In the genomic region with DNA sequence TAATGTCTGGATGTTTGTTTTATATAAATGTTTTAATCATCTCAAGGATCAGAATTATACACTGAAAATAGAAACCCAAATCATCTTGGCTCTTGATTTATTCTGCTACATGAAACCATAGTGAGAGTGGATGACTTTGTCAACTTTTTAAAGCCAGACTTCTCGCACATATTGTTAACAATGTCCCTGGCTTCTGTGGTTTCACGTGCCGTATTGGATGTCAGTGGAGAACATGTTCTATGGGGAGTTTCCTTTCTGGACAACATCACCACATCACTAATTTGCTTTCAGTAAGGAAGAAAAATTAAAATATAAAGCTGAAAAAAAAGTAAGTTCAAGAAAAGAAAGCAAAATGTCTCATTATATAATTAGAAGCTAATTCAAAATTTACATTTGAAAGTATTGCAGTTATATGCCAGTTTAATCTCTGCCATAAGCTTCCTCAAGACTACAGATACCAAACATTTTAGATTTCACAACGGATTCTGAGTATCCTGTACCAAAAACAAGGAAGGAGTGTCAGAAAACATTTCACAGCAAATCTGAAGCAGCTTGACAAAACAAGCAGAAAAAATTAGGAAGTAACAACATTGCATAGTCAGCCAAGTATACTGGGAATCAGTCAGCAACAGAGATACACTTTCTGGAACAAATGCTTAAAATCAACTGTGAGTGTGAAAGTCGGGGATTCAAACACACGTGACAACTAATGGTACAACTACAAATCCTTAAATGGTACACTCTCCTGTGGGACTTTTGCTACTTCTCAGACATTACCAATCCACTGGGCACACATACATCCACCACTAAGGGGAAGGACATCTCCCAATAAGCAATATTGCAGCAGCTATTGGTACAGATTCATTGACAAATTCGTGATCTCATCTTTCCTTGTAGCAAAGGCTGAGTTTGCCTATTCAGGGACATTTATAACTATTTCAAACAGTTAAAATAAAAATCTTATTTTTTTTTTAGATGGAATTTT, we compare ENCODE assay signal across 19 cellular contexts.
DNase-seq lines count a peak whose midpoint lies in the region; ATAC-seq, FAIRE-seq and TF ChIP-seq lines count a peak whose summit lies in the region.
"Had no signal": no experiment of that assay in that cellular context is flagged by ENCODE, and none has a peak within 500 bp of the region (broad histone marks: within the 10 kb centered on the region; RNA-seq: fewer than 3 reads in every experiment).

No MANE protein-coding gene starts in this region.

- H3K27me3 ChIP-seq in right atrium auricular region (no peaks in the 10 kb centered on the region), endothelial cell of umbilical vein (ENCODE audit: control insufficient read depth in 2 of 2, insufficient read depth in 2 of 2, low read length in 2 of 2) (no peaks in the 10 kb centered on the region), upper lobe of right lung (no peaks in the 10 kb centered on the region), breast epithelium (no peaks in the 10 kb centered on the region)
- H3K27me3 ChIP-seq: esophagus muscularis mucosa, neural progenitor cell had no signal

- H3K4me2 ChIP-seq in endothelial cell of umbilical vein (ENCODE audit: insufficient read depth, low read length): no peak overlapping the region
- H3K4me2 ChIP-seq: GM23338, neural progenitor cell had no signal

- no TSS peak for BruUV-seq in endothelial cell of umbilical vein (replicated peaks; lab: Mats Ljungman, UMichigan)

- no peak for TF ChIP-seq POLR2A in endothelial cell of umbilical vein (IDR thresholded peaks at IDR 0.05; ENCODE audit: low read depth, low read length)
- TF ChIP-seq POLR2A in GM12892 (IDR thresholded peaks at IDR 0.05; ENCODE audit: low read depth, low read length): no peak
- no peak for TF ChIP-seq POLR2A in breast epithelium (IDR thresholded peaks at IDR 0.05)

- TF ChIP-seq CTCF in right atrium auricular region (IDR thresholded peaks at IDR 0.05): no peak
- no peak for TF ChIP-seq CTCF in endothelial cell of umbilical vein (IDR thresholded peaks at IDR 0.05; ENCODE audit: extremely low read depth in 1 of 2, insufficient read depth in 1 of 2, low read depth in 1 of 2, low read length in 2 of 2)
- no peak for TF ChIP-seq CTCF in mucosa of descending colon (IDR thresholded peaks at IDR 0.05)
- TF ChIP-seq CTCF in upper lobe of right lung (IDR thresholded peaks at IDR 0.05): no peak
- TF ChIP-seq CTCF in breast epithelium (IDR thresholded peaks at IDR 0.05): no peak

- POLR2A ChIA-PET in endothelial cell of umbilical vein (lab: Charles Lee): no interaction called here

- intact Hi-C loops in Right ventricle myocardium superior (cut with DNase I) (no loop called here), endothelial cell of umbilical vein (cut with micrococcal nuclease) (no loop called here), mucosa of descending colon (cut with DNase I, micrococcal nuclease) (no loop called here), upper lobe of right lung (cut with DNase I) (no loop called here), breast epithelium (cut with DNase I; ENCODE audit: low total_unique reads) (no loop called here)

- H3K27ac ChIP-seq in right atrium auricular region (no peak overlapping the region), endothelial cell of umbilical vein (ENCODE audit: insufficient read depth, low read depth, low read length) (no peak overlapping the region), upper lobe of right lung (peak overlapping the region; percentile 53), breast epithelium (no peak overlapping the region)
- H3K27ac ChIP-seq: neural progenitor cell had no signal

- DNase-seq in Right ventricle myocardium superior (no peak), right atrium auricular region (ENCODE audit: low spot score) (no peak), endothelial cell of umbilical vein (ENCODE audit: low read depth, low spot score) (no peak), mucosa of descending colon (no peak), upper lobe of right lung (no peak), GM12892 (ENCODE audit: insufficient read length) (no peak), AG20443 (ENCODE audit: low spot score) (no peak), breast epithelium (ENCODE audit: low spot score in 2 of 2) (no peak)
- DNase-seq: activated CD8-positive, alpha-beta memory T cell treated with anti-CD3 and anti-CD28 coated beads for 24 hours; activated naive CD8-positive, alpha-beta T cell treated with anti-CD3 and anti-CD28 coated beads, Interleukin-2, amount 10 ng/mL, durations not matched to agents 7 days and 5 days; CD4-positive, alpha-beta T cell; DMS53; islet precursor cell; retina; SHP77; stimulated activated naive CD4-positive, alpha-beta T cell had no signal

- CTCF ChIA-PET in endothelial cell of umbilical vein (lab: Charles Lee): no interaction called here

- dilution Hi-C loops in endothelial cell of umbilical vein (cut with MboI; ENCODE audit: extremely low pct_ligation_motif_present, low sequenced_read_pairs): no loop called here

- H4K20me1 ChIP-seq in endothelial cell of umbilical vein (replicated peaks; ENCODE audit: control insufficient read depth, extremely low read depth, insufficient read depth, low read length): no peaks in the 10 kb centered on the region

- FAIRE-seq in endothelial cell of umbilical vein (lab: Jason Lieb, UNC) (peak; percentile 24), GM12892 (lab: Jason Lieb, UNC) (no peak)

- H3K9me1 ChIP-seq in endothelial cell of umbilical vein (replicated peaks; ENCODE audit: control insufficient read depth, extremely low read depth, insufficient read depth, low read length): no peaks in the 10 kb centered on the region

- H3K36me3 ChIP-seq in right atrium auricular region (no peaks in the 10 kb centered on the region), endothelial cell of umbilical vein (ENCODE audit: control insufficient read depth in 2 of 2, extremely low read depth in 1 of 2, insufficient read depth in 2 of 2, low read length in 2 of 2) (no peaks in the 10 kb centered on the region), mucosa of descending colon (ENCODE audit: low read depth) (no peaks in the 10 kb centered on the region), upper lobe of right lung (no peaks in the 10 kb centered on the region), breast epithelium (no peaks in the 10 kb centered on the region)
- H3K36me3 ChIP-seq: esophagus muscularis mucosa, neural progenitor cell had no signal

- no peak overlapping the region for H3K4me3 ChIP-seq in right atrium auricular region
- no peak overlapping the region for H3K4me3 ChIP-seq in endothelial cell of umbilical vein (replicated peaks in 1 of 3; ENCODE audit: insufficient read depth in 1 of 3, low read depth in 1 of 3, low read length in 3 of 3)
- no peak overlapping the region for H3K4me3 ChIP-seq in mucosa of descending colon
- no peak overlapping the region for H3K4me3 ChIP-seq in upper lobe of right lung
- H3K4me3 ChIP-seq in breast epithelium: no peak overlapping the region
- H3K4me3 ChIP-seq: esophagus muscularis mucosa, GM23338, neural progenitor cell had no signal

- ATAC-seq in Right ventricle myocardium superior (ENCODE audit: poor library complexity): peak; percentile 83
- ATAC-seq in mucosa of descending colon: peak; percentile 12
- ATAC-seq in upper lobe of right lung: peak; percentile 80
- ATAC-seq: GM23338 had no signal

- no peaks in the 10 kb centered on the region for H3K9me3 ChIP-seq in right atrium auricular region
- no peaks in the 10 kb centered on the region for H3K9me3 ChIP-seq in endothelial cell of umbilical vein (replicated peaks; ENCODE audit: control insufficient read depth, insufficient read depth, low read length)
- no peaks in the 10 kb centered on the region for H3K9me3 ChIP-seq in mucosa of descending colon
- H3K9me3 ChIP-seq in upper lobe of right lung: no peaks in the 10 kb centered on the region
- H3K9me3 ChIP-seq in breast epithelium: no peaks in the 10 kb centered on the region

- no peak overlapping the region for H3K9ac ChIP-seq in endothelial cell of umbilical vein (replicated peaks; ENCODE audit: extremely low read depth, insufficient read depth, low read length)
- H3K9ac ChIP-seq: neural progenitor cell had no signal

- H3K4me1 ChIP-seq in right atrium auricular region (no peaks in the 10 kb centered on the region), endothelial cell of umbilical vein (ENCODE audit: control insufficient read depth, extremely low read depth, insufficient read depth, low read length) (no peaks in the 10 kb centered on the region), mucosa of descending colon (ENCODE audit: low read depth) (no peaks in the 10 kb centered on the region), upper lobe of right lung (no peaks in the 10 kb centered on the region), breast epithelium (no peaks in the 10 kb centered on the region)
- H3K4me1 ChIP-seq: neural progenitor cell had no signal

- no peaks in the 10 kb centered on the region for H3K79me2 ChIP-seq in endothelial cell of umbilical vein (ENCODE audit: control insufficient read depth, insufficient read depth, low read length)

- H2AFZ ChIP-seq in endothelial cell of umbilical vein (ENCODE audit: low read depth, low read length): no peak overlapping the region
- H2AFZ ChIP-seq: GM23338, neural progenitor cell had no signal

TF ChIP-seq in endothelial cell of umbilical vein, 7 proteins besides CTCF, POLR2A, EP300 and RAD21:
- no peak for TF ChIP-seq EZH2 (IDR thresholded peaks at IDR 0.05; ENCODE audit: borderline replicate concordance, low read depth, low read length, severe bottlenecking)
- TF ChIP-seq, protein P1, sequence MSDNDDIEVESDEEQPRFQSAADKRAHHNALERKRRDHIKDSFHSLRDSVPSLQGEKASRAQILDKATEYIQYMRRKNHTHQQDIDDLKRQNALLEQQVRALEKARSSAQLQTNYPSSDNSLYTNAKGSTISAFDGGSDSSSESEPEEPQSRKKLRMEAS (IDR thresholded peaks at IDR 0.05; ENCODE audit: insufficient read depth, insufficient read length): no peak
- TF ChIP-seq FOS (IDR thresholded peaks at IDR 0.05; ENCODE audit: borderline replicate concordance, insufficient read depth, low read length): no peak
- TF ChIP-seq JUN (IDR thresholded peaks at IDR 0.05; ENCODE audit: borderline replicate concordance, insufficient read depth, insufficient read length, low read depth): no peak
- TF ChIP-seq GATA2 (IDR thresholded peaks at IDR 0.05; ENCODE audit: insufficient read depth, insufficient read length, low read depth, low read length): no peak
- TF ChIP-seq MYC (IDR thresholded peaks at IDR 0.05; ENCODE audit: low read depth, low read length): no peak
- no peak for TF ChIP-seq POLR2AphosphoS5 (IDR thresholded peaks at IDR 0.05; ENCODE audit: insufficient read depth, low read depth, low read length)
TF ChIP-seq in endothelial cell of umbilical vein: peak in this region for 0.

Comparison
In these comparisons a context has a peak if more than half of its experiments do, and no peak if none do; other contexts are left out.
1. ATAC-seq: peak in every context shown above with its lines; median percentile 83 in Right ventricle myocardium superior; 80 in upper lobe of right lung; 12 in mucosa of descending colon.